In the genomic region with DNA sequence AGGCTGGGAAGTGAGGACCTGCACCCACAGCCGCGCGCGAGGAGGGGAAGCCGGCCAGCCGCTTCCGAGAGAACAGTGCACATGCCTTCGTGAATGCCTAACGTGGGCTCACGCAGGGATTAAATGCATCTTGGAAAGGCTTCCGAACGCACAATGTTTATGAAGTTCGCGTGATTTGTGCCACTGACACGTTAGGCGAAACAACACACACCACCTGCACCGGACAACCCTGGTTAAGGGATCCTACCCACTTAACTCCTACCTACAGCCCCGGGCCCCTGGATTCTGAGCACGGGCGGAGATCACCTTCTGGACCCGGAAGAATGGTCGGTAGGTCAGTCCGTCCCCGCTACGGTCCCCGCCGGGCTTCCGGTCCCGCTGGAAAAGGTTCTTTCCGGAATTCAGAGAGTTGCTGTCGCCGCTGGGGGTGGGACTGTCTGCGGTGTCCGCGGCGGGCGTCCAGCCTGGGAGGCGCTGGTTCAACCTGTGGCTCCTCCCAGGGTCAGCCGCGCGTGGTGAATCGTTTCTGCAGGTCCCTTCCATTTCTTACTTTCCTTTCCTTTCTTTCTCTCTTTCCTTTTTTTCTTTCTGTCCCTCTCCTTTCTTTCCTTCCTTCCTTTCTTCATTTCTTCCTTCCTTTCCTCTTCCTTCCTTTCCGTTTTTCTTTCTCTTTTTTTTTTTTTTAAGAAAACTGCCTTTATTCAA, we compare ENCODE assay signal across 8 cellular contexts. TPM values are rescaled to one million over a fixed set of nuclear protein-coding genes. Genes with fewer than 3 reads are reported as not detected.
DNase-seq lines count a peak whose midpoint lies in the region; ATAC-seq and TF ChIP-seq lines count a peak whose summit lies in the region.

A gene with protein sequence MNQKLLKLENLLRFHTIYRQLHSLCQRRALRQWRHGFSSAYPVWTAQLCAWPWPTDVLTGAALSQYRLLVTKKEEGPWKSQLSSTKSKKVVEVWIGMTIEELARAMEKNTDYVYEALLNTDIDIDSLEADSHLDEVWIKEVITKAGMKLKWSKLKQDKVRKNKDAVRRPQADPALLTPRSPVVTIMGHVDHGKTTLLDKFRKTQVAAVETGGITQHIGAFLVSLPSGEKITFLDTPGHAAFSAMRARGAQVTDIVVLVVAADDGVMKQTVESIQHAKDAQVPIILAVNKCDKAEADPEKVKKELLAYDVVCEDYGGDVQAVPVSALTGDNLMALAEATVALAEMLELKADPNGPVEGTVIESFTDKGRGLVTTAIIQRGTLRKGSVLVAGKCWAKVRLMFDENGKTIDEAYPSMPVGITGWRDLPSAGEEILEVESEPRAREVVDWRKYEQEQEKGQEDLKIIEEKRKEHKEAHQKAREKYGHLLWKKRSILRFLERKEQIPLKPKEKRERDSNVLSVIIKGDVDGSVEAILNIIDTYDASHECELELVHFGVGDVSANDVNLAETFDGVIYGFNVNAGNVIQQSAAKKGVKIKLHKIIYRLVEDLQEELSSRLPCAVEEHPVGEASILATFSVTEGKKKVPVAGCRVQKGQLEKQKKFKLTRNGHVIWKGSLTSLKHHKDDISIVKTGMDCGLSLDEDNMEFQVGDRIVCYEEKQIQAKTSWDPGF (minus strand): TSS at position 325 of the 705 bp plus-strand sequence. CDS start 5,373 bp downstream, outside the sequence.

- peak within 1 kb of the TSS; percentile 74 for H3K4me3 ChIP-seq in IMR-90 (ENCODE audit: insufficient read depth, low read depth, low read length)
- H3K4me3 ChIP-seq in epithelial cell of esophagus (ENCODE audit: low read length): peak within 1 kb of the TSS; percentile 81
- peak within 1 kb of the TSS; percentile 47 for H3K4me3 ChIP-seq in mucosa of descending colon

- TF ChIP-seq CTCF in IMR-90 (conservative IDR thresholded peaks at IDR 0.05; ENCODE audit: low read depth, low read length): 0 out of 2 replicates have a peak, but pooled peaks have one; percentile 11
- no peak for TF ChIP-seq CTCF in epithelial cell of esophagus (IDR thresholded peaks at IDR 0.05; ENCODE audit: insufficient read depth, low read depth, low read length, missing control alignments)
- no peak for TF ChIP-seq CTCF in mucosa of descending colon (IDR thresholded peaks at IDR 0.05)

- POLR2A ChIA-PET in IMR-90 (lab: Charles Lee; ENCODE audit: unreplicated experiment): no interaction called here

- WGBS in IMR-90 (ENCODE audit: extremely low coverage in 2 of 2, insufficient read length in 1 of 2), 2 experiments: 0% methylated on average over 18 of the region's 43 CpGs; no CpG with 5 or more reads in 1 of the 2 experiments

- peak within 1 kb of the TSS; percentile 96 for H4K5ac ChIP-seq in IMR-90 (ENCODE audit: low read depth, low read length)

- H3K56ac ChIP-seq in IMR-90 (ENCODE audit: extremely low read depth, insufficient read depth, low read length): peak within 1 kb of the TSS; percentile 91

- H3K4me2 ChIP-seq in IMR-90 (ENCODE audit: low read depth, low read length): peak within 1 kb of the TSS; percentile 96

- H2BK20ac ChIP-seq in IMR-90 (ENCODE audit: low read depth, low read length): peak within 1 kb of the TSS; percentile 41; the same call in 1 of the 2 replicates

- in situ Hi-C loops in IMR-90 (cut with MboI; ENCODE audit: low sequenced_read_pairs): no loop called here

- no peaks in the 10 kb centered on the region for H3K9me1 ChIP-seq in IMR-90 (ENCODE audit: insufficient read depth, low read length)

- H3K9ac ChIP-seq in IMR-90 (ENCODE audit: low read depth, low read length): peak within 1 kb of the TSS; percentile 97

- peak within 1 kb of the TSS; percentile 85 for H3K27ac ChIP-seq in IMR-90 (ENCODE audit: insufficient read depth, low read length)

- H3K4me1 ChIP-seq in IMR-90 (ENCODE audit: control insufficient read depth, insufficient read depth, low read length): no peaks in the 10 kb centered on the region; the same call in 1 of the 2 replicates
- H3K4me1 ChIP-seq in mucosa of descending colon (ENCODE audit: low read depth): peaks cover 8% of the 10 kb centered on the region

- H2BK120ac ChIP-seq in IMR-90 (ENCODE audit: low read depth, low read length): peak within 1 kb of the TSS; percentile 54; the same call in 1 of the 2 replicates

- H3K36me3 ChIP-seq in IMR-90 (ENCODE audit: control insufficient read depth, insufficient read depth, low read length) (peaks cover 3% of the 10 kb centered on the region; the same call in 1 of the 2 replicates), mucosa of descending colon (ENCODE audit: low read depth) (peaks cover 3% of the 10 kb centered on the region)

- H2BK5ac ChIP-seq in IMR-90 (ENCODE audit: low read depth, low read length, poor library complexity, severe bottlenecking): peak within 1 kb of the TSS; percentile 80

- ATAC-seq in GM21528 (IDR thresholded peaks at IDR 0.05; ENCODE audit: low FRiP score, unreplicated experiment) (peak; percentile 96), IMR-90 (ENCODE audit: low read depth) (peak; percentile 99), mucosa of descending colon (peak; percentile 99)

- peak within 1 kb of the TSS; percentile 60 for H3K18ac ChIP-seq in IMR-90 (ENCODE audit: low read depth, low read length)

- CTCF ChIA-PET in IMR-90 (lab: Yijun Ruan, JAX): no interaction called here

- no peak within 1 kb of the TSS for H2BK15ac ChIP-seq in IMR-90 (ENCODE audit: low read depth, low read length)

- TF ChIP-seq POLR2A in IMR-90 (IDR thresholded peaks at IDR 0.05; ENCODE audit: low read depth, low read length): peak; percentile 81

- DNase-seq in DMS153 (lab: John Stamatoyannopoulos, UW): peak; percentile 92
- peak; percentile 91 for DNase-seq in IMR-90
- DNase-seq in OCI-M1 (lab: John Stamatoyannopoulos, UW): peak; percentile 97
- DNase-seq in activated T-cell treated with anti-CD3 and anti-CD28 coated beads for 24 hours (ENCODE audit: low read depth): peak; percentile 89
- DNase-seq in epithelial cell of esophagus (ENCODE audit: low read depth): peak; percentile 92
- DNase-seq in mucosa of descending colon: peak; percentile 96 to 98 (median 98)
- DNase-seq in stimulated activated CD8-positive, alpha-beta memory T cell treated with anti-CD3 and anti-CD28 coated beads, Interleukin-4, amount 100 ng/mL, for 24 hours (ENCODE audit: low read depth): peak; percentile 91

- H3K27me3 ChIP-seq in IMR-90 (ENCODE audit: control insufficient read depth, insufficient read depth, low read length): no peaks in the 10 kb centered on the region

- H4K20me1 ChIP-seq in IMR-90 (ENCODE audit: insufficient read depth, low read length): no peaks in the 10 kb centered on the region

- H3K9me3 ChIP-seq in IMR-90 (ENCODE audit: control insufficient read depth, insufficient read depth, low read length) (no peaks in the 10 kb centered on the region), mucosa of descending colon (no peaks in the 10 kb centered on the region)

- H3K23ac ChIP-seq in IMR-90 (ENCODE audit: low read depth, low read length): peak within 1 kb of the TSS; percentile 99

- peak within 1 kb of the TSS; percentile 77 for H4K91ac ChIP-seq in IMR-90 (ENCODE audit: insufficient read depth, low read depth, low read length)

- H4K8ac ChIP-seq in IMR-90 (ENCODE audit: low read depth in 2 of 2, low read length in 2 of 2): peak within 1 kb of the TSS; percentile 96 to 98

- H2AK9ac ChIP-seq in IMR-90 (replicated peaks; ENCODE audit: low read depth, low read length, poor library complexity): peak within 1 kb of the TSS; percentile 1

- H3K4ac ChIP-seq in IMR-90 (ENCODE audit: low read depth, low read length): peak within 1 kb of the TSS; percentile 94

- peak; percentile 32 for TF ChIP-seq RAD21 in IMR-90 (IDR thresholded peaks at IDR 0.05; ENCODE audit: low read length)

- dilution Hi-C loops in IMR-90 (cut with HindIII; ENCODE audit: low sequenced_read_pairs, unreplicated experiment): no loop called here

- intact Hi-C loops in IMR-90 (cut with micrococcal nuclease) (loop anchor here (1.0 kb wide), 1 partner anchor 150 kb away; a partner anchor contains a TSS), mucosa of descending colon (cut with DNase I, micrococcal nuclease) (loop anchor here in 1 of 2 donors (10.0 kb wide), 1 partner anchor 166 kb away; no protein-coding TSS in a partner anchor)

- peak within 1 kb of the TSS; percentile 81 for H2AK5ac ChIP-seq in IMR-90 (ENCODE audit: low read depth, low read length)

- peak within 1 kb of the TSS; percentile 97 for H2AFZ ChIP-seq in IMR-90 (replicated peaks; ENCODE audit: low read length, poor library complexity)

- peaks cover 8 to 14% of the 10 kb centered on the region in 2 experiments; a peak in 2 of 4 replicates for H3K79me1 ChIP-seq in IMR-90 (ENCODE audit: low read depth in 1 of 2, low read length in 2 of 2)

- H3K14ac ChIP-seq in IMR-90 (replicated peaks; ENCODE audit: low read depth, low read length): peak within 1 kb of the TSS; percentile 98

- no TSS peak for BruUV-seq in IMR-90 (replicated peaks; lab: Mats Ljungman, UMichigan)

TF ChIP-seq in IMR-90, 13 proteins besides CTCF, POLR2A, EP300 and RAD21:
- TF ChIP-seq NFE2L2 (IDR thresholded peaks at IDR 0.05; ENCODE audit: low read depth, low read length): no peak
- TF ChIP-seq MXI1 (IDR thresholded peaks at IDR 0.05; ENCODE audit: borderline replicate concordance, low read depth, low read length): peak; percentile 3; the same call in 1 of the 2 replicates
- peak; percentile 11; the same call in 1 of the 2 replicates for TF ChIP-seq SMC3 (IDR thresholded peaks at IDR 0.05; ENCODE audit: low read depth, low read length)
- peak; percentile 65; the same call in 1 of the 2 replicates for TF ChIP-seq BHLHE40 (IDR thresholded peaks at IDR 0.05; ENCODE audit: low read depth, low read length)

RNA-seq across cellular contexts. Expression of the gene that starts here (rescaled TPM):
- total RNA-seq in IMR-90 (2012; rRNA removed): 22.6 and 33.3 TPM in 2 replicates
- 9.5 and 10.8 TPM in 2 replicates for polyA plus RNA-seq in IMR-90 (2012; rRNA removed)
- polyA plus RNA-seq in IMR-90 (2012; cell fraction: cytosol; rRNA removed): 2.1 and 3.2 TPM in 2 replicates
- polyA plus RNA-seq in IMR-90 (2012; cell fraction: nucleus; rRNA removed; ENCODE audit: low replicate concordance): 7.4 and 13.7 TPM in 2 replicates
- total RNA-seq in mucosa of descending colon: 10 to 100 TPM; 33.5 to 46.8 (median 39.9) TPM

Comparison
In these comparisons a context has a peak if more than half of its experiments do, and no peak if none do; other contexts are left out.
1. Peak in every context shown above with its lines: DNase-seq, ATAC-seq, H3K4me3 ChIP-seq and H3K27ac ChIP-seq.